ENCODE assay signal across 8 cellular contexts in genomic region chr1:15027515-15027948, GRCh38.
A peak's percentile ranks its signal among the peaks of the same experiment; 100 is the strongest.
DNase-seq lines count a peak whose midpoint lies in the region; ATAC-seq and TF ChIP-seq lines count a peak whose summit lies in the region.

No MANE protein-coding gene starts in this region.

- no peaks in the 10 kb centered on the region for H3K9me3 ChIP-seq in heart left ventricle

- H3K4me1 ChIP-seq in heart left ventricle, result peaks cover 0 to 4% (median 0%) of the 10 kb centered on the region in 12 donors

- H3K4me3 ChIP-seq in heart left ventricle, result no peak overlapping the region

- ATAC-seq in heart left ventricle (peak; percentile 69 to 84 (median 82)), GM18858 (IDR thresholded peaks at IDR 0.05; ENCODE audit: unreplicated experiment) (no peak), HG02840 (IDR thresholded peaks at IDR 0.05; ENCODE audit: low FRiP score, unreplicated experiment) (no peak)

- H3K36me3 ChIP-seq in heart left ventricle, result no peaks in the 10 kb centered on the region

- intact Hi-C loops in heart left ventricle (cut with DNase I), result loop anchor here (1.0 to 10.0 kb wide), 9 partner anchors 55 to 933 kb away; no protein-coding TSS in a partner anchor

- no peak for TF ChIP-seq POLR2A in heart left ventricle (IDR thresholded peaks at IDR 0.05)

- H3K27me3 ChIP-seq in heart left ventricle, result peaks cover 0 to 3% (median 0%) of the 10 kb centered on the region in 9 donors

- H3K27ac ChIP-seq in heart left ventricle, result no peak overlapping the region

- 43 to 49% (median 47%) methylated on average over 11 of the region's 11 CpGs for WGBS in heart left ventricle, 4 donors

- peak; percentile 75 to 92 (median 86) for TF ChIP-seq CTCF in heart left ventricle (IDR thresholded peaks at IDR 0.05)

- DNase-seq in activated gamma-delta T cell treated with Interleukin-2 at 50 U/mL for 16 hours (peak; percentile 16), activated gamma-delta T cell (lab: John Stamatoyannopoulos, UW) (no peak), NCI-H446 treated with DMSO at 0.1 percent for 48 hours (lab: John Stamatoyannopoulos, UW) (peak; percentile 33), amygdala (lab: John Stamatoyannopoulos, UW) (peak in 46 of 56 donors; percentile 6 to 80 (median 44)), heart left ventricle (peak; percentile 54 to 81 (median 65)), putamen (ENCODE audit: low spot score) (peak; percentile 50)

Comparison
In these comparisons a context has a peak if more than half of its experiments do, and no peak if none do; other contexts are left out.
1. ATAC-seq: peak in heart left ventricle (4 of 4); none in GM18858 (single experiment) and HG02840 (single experiment).